ENCODE assay signal across 8 cellular contexts in the genomic region with DNA sequence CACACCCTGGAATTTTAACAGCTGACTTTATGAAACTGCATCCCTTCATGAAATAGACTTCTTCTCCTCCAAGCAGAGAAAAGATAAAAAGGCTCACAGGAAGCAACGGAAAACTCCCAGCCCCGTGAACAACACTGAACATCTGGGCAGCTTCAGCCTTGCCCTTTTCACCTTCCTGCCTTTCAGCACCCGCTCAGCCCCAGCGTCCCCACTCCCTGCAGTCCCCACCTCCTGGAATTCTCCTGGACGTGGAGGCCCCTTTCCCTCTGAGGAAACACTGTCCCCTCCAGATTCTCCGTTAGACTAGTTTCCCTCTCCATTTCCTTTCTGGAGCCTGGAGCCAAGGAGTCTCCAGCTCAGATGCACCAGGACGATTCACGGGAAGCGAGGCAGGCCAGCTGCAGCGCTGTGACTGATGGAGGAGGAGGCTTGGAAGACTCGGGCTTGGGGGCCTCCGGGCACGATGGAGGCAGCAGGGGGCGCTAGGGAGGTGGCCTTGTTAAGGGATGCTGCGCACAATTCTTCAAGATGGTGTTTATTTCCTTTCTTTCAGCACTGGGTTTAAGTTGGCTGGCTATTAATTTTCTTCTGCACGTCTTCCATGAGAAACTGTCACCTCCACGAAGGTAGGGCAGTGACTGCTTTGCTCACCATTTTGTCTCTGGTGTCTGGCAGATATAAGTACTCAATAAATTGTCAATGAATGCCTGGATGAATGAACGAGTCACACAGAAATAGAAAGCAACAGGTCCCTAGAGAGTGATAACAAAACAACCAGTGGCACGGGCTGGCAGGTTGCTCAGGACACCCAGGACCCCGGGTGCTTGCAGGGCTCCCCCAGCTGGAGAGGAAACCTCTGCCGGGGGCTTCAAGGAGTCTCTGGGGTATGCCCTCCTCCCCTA. TPM values are rescaled to one million over a fixed set of nuclear protein-coding genes. Genes with fewer than 3 reads are reported as not detected.
DNase-seq lines count a peak whose midpoint lies in the region; ATAC-seq, FAIRE-seq and TF ChIP-seq lines count a peak whose summit lies in the region.

No MANE protein-coding gene starts in this region.

- no peak overlapping the region for H3K4me3 ChIP-seq in Jurkat, Clone E6-1 (ENCODE audit: low read length)
- no peak overlapping the region for H3K4me3 ChIP-seq in WI38 (ENCODE audit: low read depth, low read length)
- H3K4me3 ChIP-seq in HepG2 (replicated peaks in 1 of 3; ENCODE audit: insufficient read depth in 1 of 3, low read depth in 2 of 3, low read length in 3 of 3): peak overlapping the region in 1 of 3 experiments; percentile 27; a peak in 1 of 6 replicates

- TF ChIP-seq POLR2A in HepG2 (IDR thresholded peaks at IDR 0.05; ENCODE audit: insufficient read depth in 1 of 2, low read depth in 2 of 2, low read length in 2 of 2): no peak

- H3K9me3 ChIP-seq in HepG2 (ENCODE audit: low read length): no peaks in the 10 kb centered on the region

- H3K79me2 ChIP-seq in HepG2 (ENCODE audit: insufficient read depth, low read length): no peaks in the 10 kb centered on the region

- whole genome bisulfite sequencing in HepG2 (ENCODE audit: low lambda C conversion rate): 23% methylated on average over 14 of the region's 21 CpGs

- intact Hi-C loops in HepG2 (cut with micrococcal nuclease; ENCODE audit: unreplicated experiment): loop anchor here (2.0 kb wide), 1 partner anchor 63 kb away; no protein-coding TSS in a partner anchor

- H3K4me2 ChIP-seq in HepG2 (ENCODE audit: low read depth, low read length): peak overlapping the region; percentile 49

- no peaks in the 10 kb centered on the region for H3K36me3 ChIP-seq in HepG2 (replicated peaks in 1 of 2; ENCODE audit: control insufficient read depth in 1 of 2, insufficient read depth in 2 of 2, low read length in 2 of 2)

- TF ChIP-seq EP300 in HepG2 (IDR thresholded peaks at IDR 0.05; ENCODE audit: low read depth in 2 of 2, low read length in 2 of 2) (no peak), HepG2 (CRISPR knock-in tag; IDR thresholded peaks at IDR 0.05; ENCODE audit: borderline replicate concordance) (no peak)

- H3K27me3 ChIP-seq in HepG2 (ENCODE audit: control insufficient read depth in 1 of 2, insufficient read depth in 2 of 2, low read length in 2 of 2): peaks cover 1 to 5% of the 10 kb centered on the region in 2 experiments; a peak in 3 of 5 replicates

- TF ChIP-seq CTCF in WI38 (IDR thresholded peaks at IDR 0.05; ENCODE audit: low read depth, low read length) (peak; percentile 71), HepG2 (CRISPR knock-in tag; IDR thresholded peaks at IDR 0.05) (peak; percentile 79)

- no peak for TF ChIP-seq RAD21 in HepG2 (CRISPR knock-in tag; IDR thresholded peaks at IDR 0.05)

- no peak overlapping the region for H3K9ac ChIP-seq in HepG2 (ENCODE audit: insufficient read depth, low read depth, low read length)

- no peak for FAIRE-seq in HepG2 (lab: Jason Lieb, UNC)

- POLR2A ChIA-PET in HepG2 (lab: Yijun Ruan, JAX): no interaction called here

- no peaks in the 10 kb centered on the region for H4K20me1 ChIP-seq in HepG2 (ENCODE audit: insufficient read depth, low read length)

- DNase-seq in NK-92 treated with Interleukin-12 subunit alpha and Interleukin-12 subunit beta, amount 100 ng/mL, for 24 hours (lab: John Stamatoyannopoulos, UW): peak; percentile 15
- DNase-seq in NK-92 (lab: John Stamatoyannopoulos, UW; ENCODE audit: unreplicated experiment) (no peak), HepG2 (ENCODE audit: low spot score) (peak; percentile 18)
- DNase-seq in Jurkat, Clone E6-1 (ENCODE audit: low read depth, low spot score): peak; percentile 27
- DNase-seq in central memory CD4-positive, alpha-beta T cell: peak; percentile 21
- DNase-seq in stimulated activated CD4-positive, alpha-beta T cell treated with anti-CD3 and anti-CD28 coated beads, TNF-alpha, amount 100 ng/mL, for 48 hours (ENCODE audit: low read depth in 3 of 3): peak; percentile 61 to 76 (median 64)

- no TSS peak for BruUV-seq in HepG2 (replicated peaks; lab: Mats Ljungman, UMichigan)

- H2AFZ ChIP-seq in HepG2 (ENCODE audit: low read length): no peak overlapping the region

- in situ Hi-C loops in HepG2 (cut with HindIII; ENCODE audit: extremely low pct_ligation_motif_present, low pct_unique_long_range_greater_than_20kb): no loop called here

- H3K27ac ChIP-seq in HepG2 (ENCODE audit: extremely low read length, insufficient read depth, low read length): no peak overlapping the region

- CTCF ChIA-PET in HepG2 (lab: Yijun Ruan, JAX; ENCODE audit: low intra/inter-chr PET ratio, low total read pairs): interaction anchor here (1.8 kb wide), 1 partner anchor 60 kb away, joined by 9 read pairs; no protein-coding TSS in a partner anchor

- H3K4me1 ChIP-seq in HepG2 (ENCODE audit: insufficient read depth, low read length): peaks cover 20% of the 10 kb centered on the region

- ATAC-seq in HepG2: peak; percentile 86
- no peak for ATAC-seq in GM18870 (IDR thresholded peaks at IDR 0.05; ENCODE audit: unreplicated experiment)

TF ChIP-seq in HepG2, 621 proteins besides CTCF, POLR2A, EP300 and RAD21 (continues in another document):
- 0 out of 2 replicates have a peak, but pooled peaks have one; percentile 18 for TF ChIP-seq SALL1 (CRISPR knock-in tag; IDR thresholded peaks at IDR 0.05)
- TF ChIP-seq, protein P1, sequence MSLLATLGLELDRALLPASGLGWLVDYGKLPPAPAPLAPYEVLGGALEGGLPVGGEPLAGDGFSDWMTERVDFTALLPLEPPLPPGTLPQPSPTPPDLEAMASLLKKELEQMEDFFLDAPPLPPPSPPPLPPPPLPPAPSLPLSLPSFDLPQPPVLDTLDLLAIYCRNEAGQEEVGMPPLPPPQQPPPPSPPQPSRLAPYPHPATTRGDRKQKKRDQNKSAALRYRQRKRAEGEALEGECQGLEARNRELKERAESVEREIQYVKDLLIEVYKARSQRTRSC (CRISPR knock-in tag; IDR thresholded peaks at IDR 0.05; ENCODE audit: low read depth): no peak

RNA-seq across cellular contexts. Expression of a gene that starts 3.0 kb away (rescaled TPM):
- not detected for polyA plus RNA-seq in Jurkat, Clone E6-1 (2012; ENCODE audit: insufficient read depth, insufficient read length)
- not detected in 2 replicates for total RNA-seq in HepG2 (2016; rRNA removed; fragmentation: Illumina TruSeq; extraction: Trizol)
- total RNA-seq in HepG2 (2016; cell fraction: cytosol; rRNA removed; fragmentation: Illumina TruSeq; extraction: Trizol; ENCODE audit: low read depth): not detected in 2 replicates
- not detected in 2 replicates for total RNA-seq in HepG2 (2016; cell fraction: insoluble cytoplasmic fraction; rRNA removed; fragmentation: Illumina TruSeq; extraction: Trizol)
- total RNA-seq in HepG2 (2016; cell fraction: membrane; rRNA removed; fragmentation: Illumina TruSeq; extraction: Trizol): not detected in 2 replicates
- total RNA-seq in HepG2 (2016; cell fraction: nucleus; rRNA removed; fragmentation: Illumina TruSeq; extraction: Trizol): not detected in 2 replicates
- polyA plus RNA-seq in HepG2 (2011; rRNA removed): not detected in 2 replicates
- polyA plus RNA-seq in HepG2 (2011; cell fraction: cytosol; rRNA removed): not detected in 2 replicates
- 0.10 TPM in 1 of 2 replicates, not detected in the other for polyA plus RNA-seq in HepG2 (2011; cell fraction: nucleus; rRNA removed)
- not detected in 2 replicates for polyA plus RNA-seq in HepG2 (2012)
- polyA plus RNA-seq in HepG2 (2016; cell fraction: cytosol; fragmentation: Illumina TruSeq; extraction: Trizol; ENCODE audit: low read depth): not detected in 2 replicates
- not detected in 2 replicates for polyA plus RNA-seq in HepG2 (2016; cell fraction: insoluble cytoplasmic fraction; fragmentation: Illumina TruSeq; extraction: Trizol; ENCODE audit: low read depth)
- polyA plus RNA-seq in HepG2 (2016; cell fraction: membrane; fragmentation: Illumina TruSeq; extraction: Trizol; ENCODE audit: low read depth): not detected in 2 replicates
- not detected in 2 replicates for polyA plus RNA-seq in HepG2 (2016; cell fraction: nucleus; fragmentation: Illumina TruSeq; extraction: Trizol; ENCODE audit: insufficient read depth, low read depth)
- polyA minus RNA-seq in HepG2 (2011; rRNA and poly(A)+ RNA removed; ENCODE audit: low replicate concordance): not detected in 2 replicates
- not detected in 2 replicates for polyA minus RNA-seq in HepG2 (2011; cell fraction: cytosol; rRNA and poly(A)+ RNA removed)
- polyA minus RNA-seq in HepG2 (2011; cell fraction: nucleus; rRNA and poly(A)+ RNA removed): not detected in 2 replicates

RNA-seq across cellular contexts. Expression of a gene that starts 33.4 kb away (rescaled TPM):
- not detected for polyA plus RNA-seq in Jurkat, Clone E6-1 (2012; ENCODE audit: insufficient read depth, insufficient read length)
- total RNA-seq in HepG2 (2016; rRNA removed; fragmentation: Illumina TruSeq; extraction: Trizol): not detected in 2 replicates
- not detected in 2 replicates for total RNA-seq in HepG2 (2016; cell fraction: cytosol; rRNA removed; fragmentation: Illumina TruSeq; extraction: Trizol; ENCODE audit: low read depth)
- total RNA-seq in HepG2 (2016; cell fraction: insoluble cytoplasmic fraction; rRNA removed; fragmentation: Illumina TruSeq; extraction: Trizol): not detected in 2 replicates
- total RNA-seq in HepG2 (2016; cell fraction: membrane; rRNA removed; fragmentation: Illumina TruSeq; extraction: Trizol): not detected in 2 replicates
- total RNA-seq in HepG2 (2016; cell fraction: nucleus; rRNA removed; fragmentation: Illumina TruSeq; extraction: Trizol): not detected in 2 replicates
- polyA plus RNA-seq in HepG2 (2011; rRNA removed): not detected in 2 replicates
- not detected in 2 replicates for polyA plus RNA-seq in HepG2 (2011; cell fraction: cytosol; rRNA removed)
- not detected in 2 replicates for polyA plus RNA-seq in HepG2 (2011; cell fraction: nucleus; rRNA removed)
- polyA plus RNA-seq in HepG2 (2012): not detected in 2 replicates
- polyA plus RNA-seq in HepG2 (2016; cell fraction: cytosol; fragmentation: Illumina TruSeq; extraction: Trizol; ENCODE audit: low read depth): not detected in 2 replicates
- polyA plus RNA-seq in HepG2 (2016; cell fraction: insoluble cytoplasmic fraction; fragmentation: Illumina TruSeq; extraction: Trizol; ENCODE audit: low read depth): not detected in 2 replicates
- polyA plus RNA-seq in HepG2 (2016; cell fraction: membrane; fragmentation: Illumina TruSeq; extraction: Trizol; ENCODE audit: low read depth): not detected in 2 replicates
- not detected in 2 replicates for polyA plus RNA-seq in HepG2 (2016; cell fraction: nucleus; fragmentation: Illumina TruSeq; extraction: Trizol; ENCODE audit: insufficient read depth, low read depth)
- not detected in 2 replicates for polyA minus RNA-seq in HepG2 (2011; rRNA and poly(A)+ RNA removed; ENCODE audit: low replicate concordance)
- polyA minus RNA-seq in HepG2 (2011; cell fraction: cytosol; rRNA and poly(A)+ RNA removed): not detected in 2 replicates
- polyA minus RNA-seq in HepG2 (2011; cell fraction: nucleus; rRNA and poly(A)+ RNA removed): not detected in 2 replicates
